Comparison of ENCODE assay signal across 17 cellular contexts in genomic region chr14:87916103-87916885, GRCh38.
A peak's percentile ranks its signal among the peaks of the same experiment; 100 is the strongest.
DNase-seq lines count a peak whose midpoint lies in the region; ATAC-seq, FAIRE-seq and TF ChIP-seq lines count a peak whose summit lies in the region.
"Had no signal": no experiment of that assay in that cellular context is flagged by ENCODE, and none has a peak within 500 bp of the region (broad histone marks: within the 10 kb centered on the region; RNA-seq: fewer than 3 reads in every experiment).

No MANE protein-coding gene starts in this region.

- no peak overlapping the region for H2AFZ ChIP-seq in SK-N-SH (ENCODE audit: low read depth)

- H3K36me3 Mint-ChIP-seq in WTC11 (peaks cover 5% of the 10 kb centered on the region), endothelial cell (ENCODE audit: low read depth, unreplicated experiment) (no peaks in the 10 kb centered on the region)
- H3K36me3 Mint-ChIP-seq: CD14-positive monocyte had no signal

- H3K79me2 ChIP-seq in SK-N-SH (ENCODE audit: insufficient read depth) = no peaks in the 10 kb centered on the region

- no peaks in the 10 kb centered on the region for H3K4me1 ChIP-seq in SK-N-SH (ENCODE audit: control insufficient read depth in 1 of 2, insufficient read depth in 2 of 2, low read depth in 1 of 2, low read length in 1 of 2)
- no peaks in the 10 kb centered on the region for H3K4me1 ChIP-seq in kidney (ENCODE audit: control insufficient read depth in 1 of 2, insufficient read depth in 1 of 2, low read depth in 1 of 2, low read length in 2 of 2)
- H3K4me1 ChIP-seq in thyroid gland = peaks cover 0 to 4% of the 10 kb centered on the region in 2 donors

- POLR2A ChIA-PET in SK-N-SH (lab: Yijun Ruan, JAX) = no interaction called here
- POLR2A ChIA-PET in WTC11 (lab: Charles Lee) = no interaction called here

- H3K4me2 ChIP-seq in SK-N-SH = no peak overlapping the region

- H3K9me3 ChIP-seq in SK-N-SH (no peaks in the 10 kb centered on the region), kidney (ENCODE audit: control insufficient read depth in 1 of 2, low read length in 2 of 2) (no peaks in the 10 kb centered on the region), thyroid gland (no peaks in the 10 kb centered on the region)

- TF ChIP-seq RAD21 in SK-N-SH (IDR thresholded peaks at IDR 0.05; ENCODE audit: low read length) = no peak

- WGBS in SK-N-SH (ENCODE audit: low lambda C conversion rate) = 38% methylated on average over 13 of the region's 31 CpGs
- 77 to 95% methylated on average over 22 to 30 of the region's 31 CpGs for WGBS in thyroid gland, 2 donors

- TF ChIP-seq POLR2A in thyroid gland (IDR thresholded peaks at IDR 0.05) = no peak

- H3K4me3 ChIP-seq in SK-N-SH (ENCODE audit: low read depth in 2 of 2, low read length in 1 of 2) (no peak overlapping the region), kidney (ENCODE audit: low read length in 2 of 2) (no peak overlapping the region), thyroid gland (replicated peaks in 1 of 3) (no peak overlapping the region)

- DNase-seq in SK-N-SH (peak; percentile 5), WTC11 (ENCODE audit: low spot score) (peak; percentile 16), kidney (peak; percentile 65), thyroid gland (peak; percentile 4 to 25), endothelial cell (ENCODE audit: low spot score) (no peak), NK-92 (lab: John Stamatoyannopoulos, UW; ENCODE audit: unreplicated experiment) (no peak)
- DNase-seq in effector CD4-positive, alpha-beta T cell = no peak
- DNase-seq: CD8-positive, alpha-beta T cell; COR-L47; DMS153; EL had no signal

- CTCF ChIA-PET in SK-N-SH (lab: Yijun Ruan, JAX) (interaction anchor here (1.3 kb wide), 1 partner anchor 170 kb away, joined by 4 read pairs; no protein-coding TSS in a partner anchor), WTC11 (lab: Charles Lee) (no interaction called here)

- no peak for FAIRE-seq in kidney (lab: Jason Lieb, UNC)
- FAIRE-seq: D721Med, G401.6, GM12891 had no signal

- ATAC-seq in SK-N-SH treated with all-trans-retinoic acid at 6 μM for 48 hours (no peak), WTC11 (peak; percentile 30; the same call in 1 of the 2 replicates)
- ATAC-seq: CD8-positive, alpha-beta T cell had no signal

- H3K36me3 ChIP-seq in SK-N-SH (replicated peaks in 1 of 2; ENCODE audit: control insufficient read depth in 1 of 2, insufficient read depth in 2 of 2, low read length in 1 of 2) = no peaks in the 10 kb centered on the region
- no peaks in the 10 kb centered on the region for H3K36me3 ChIP-seq in kidney (ENCODE audit: control insufficient read depth in 1 of 2, insufficient read depth in 2 of 2, low read length in 2 of 2)
- H3K36me3 ChIP-seq in thyroid gland = no peaks in the 10 kb centered on the region

- H3K27ac Mint-ChIP-seq in WTC11 = no peak overlapping the region
- H3K27ac Mint-ChIP-seq in endothelial cell (ENCODE audit: unreplicated experiment) = no peak overlapping the region
- H3K27ac Mint-ChIP-seq: CD14-positive monocyte; CD8-positive, alpha-beta T cell had no signal

- TF ChIP-seq EP300 in SK-N-SH (IDR thresholded peaks at IDR 0.05; ENCODE audit: borderline replicate concordance in 1 of 2, low read depth in 1 of 2, low read length in 1 of 2) = no peak

- TF ChIP-seq CTCF in SK-N-SH (IDR thresholded peaks at IDR 0.05) = no peak
- TF ChIP-seq CTCF in WTC11 (IDR thresholded peaks at IDR 0.05) = no peak
- no peak for TF ChIP-seq CTCF in kidney (IDR thresholded peaks at IDR 0.05; ENCODE audit: borderline replicate concordance, extremely low read depth, insufficient read depth)
- TF ChIP-seq CTCF in thyroid gland (IDR thresholded peaks at IDR 0.05) = no peak
- no peak for TF ChIP-seq CTCF in endothelial cell (IDR thresholded peaks at IDR 0.05; ENCODE audit: unreplicated experiment)

- H3K9me2 ChIP-seq in SK-N-SH = no peaks in the 10 kb centered on the region

- H3K27ac ChIP-seq in SK-N-SH (ENCODE audit: low read depth in 2 of 2, low read length in 1 of 2) (no peak overlapping the region), kidney (ENCODE audit: low read depth in 2 of 2, low read length in 2 of 2) (no peak overlapping the region), thyroid gland (no peak overlapping the region)
- H3K27ac ChIP-seq: 22Rv1 had no signal

- H3K4me1 Mint-ChIP-seq in WTC11 (no peaks in the 10 kb centered on the region), endothelial cell (ENCODE audit: unreplicated experiment) (peaks cover 7% of the 10 kb centered on the region)
- H3K4me1 Mint-ChIP-seq: CD14-positive monocyte had no signal

- H3K9ac ChIP-seq in SK-N-SH (no peak overlapping the region), kidney (ENCODE audit: low read length in 2 of 2) (no peak overlapping the region)

- H3F3A ChIP-seq in SK-N-SH (replicated peaks; ENCODE audit: insufficient read depth) = no peaks in the 10 kb centered on the region

- H3K4me3 Mint-ChIP-seq in WTC11 (no peak overlapping the region), endothelial cell (ENCODE audit: unreplicated experiment) (no peak overlapping the region)
- H3K4me3 Mint-ChIP-seq: CD14-positive monocyte; CD8-positive, alpha-beta T cell had no signal

- peaks cover 30% of the 10 kb centered on the region for H3K9me3 Mint-ChIP-seq in WTC11
- no peaks in the 10 kb centered on the region for H3K9me3 Mint-ChIP-seq in endothelial cell (ENCODE audit: unreplicated experiment)

- H3K27me3 Mint-ChIP-seq in WTC11 (ENCODE audit: low read depth) (0 out of 2 replicates have a peak, but pooled peaks cover 4% of the 10 kb centered on the region), endothelial cell (ENCODE audit: unreplicated experiment) (peaks cover 1% of the 10 kb centered on the region)

- no peaks in the 10 kb centered on the region for H3K27me3 ChIP-seq in SK-N-SH (ENCODE audit: insufficient read depth)
- no peaks in the 10 kb centered on the region for H3K27me3 ChIP-seq in thyroid gland

- intact Hi-C loops in kidney (cut with DNase I) (no loop called here), thyroid gland (cut with DNase I) (no loop called here)

- H4K20me1 ChIP-seq in SK-N-SH (ENCODE audit: insufficient read depth) = no peaks in the 10 kb centered on the region

TF ChIP-seq in SK-N-SH, 30 proteins besides CTCF, POLR2A, EP300 and RAD21 (continues in another document):
- no peak for TF ChIP-seq IRF3 (IDR thresholded peaks at IDR 0.05; ENCODE audit: low read depth, low read length)
- TF ChIP-seq JUND (IDR thresholded peaks at IDR 0.05) = no peak

TF ChIP-seq in SK-N-SH treated with all-trans-retinoic acid at 6 μM for 48 hours, 23 proteins besides CTCF, POLR2A, EP300 and RAD21:
- TF ChIP-seq ZNF8 (CRISPR knock-in tag; IDR thresholded peaks at IDR 0.05) (no peak), PPARA (CRISPR knock-in tag; IDR thresholded peaks at IDR 0.05; ENCODE audit: borderline replicate concordance) (no peak), ZFP30 (CRISPR knock-in tag; IDR thresholded peaks at IDR 0.05) (no peak), SNAI2 (CRISPR knock-in tag; IDR thresholded peaks at IDR 0.05) (no peak), GLIS3 (CRISPR knock-in tag; IDR thresholded peaks at IDR 0.05) (no peak), CSRNP3 (CRISPR knock-in tag; IDR thresholded peaks at IDR 0.05) (no peak)

TF ChIP-seq in WTC11, 78 proteins besides CTCF, POLR2A, EP300 and RAD21 (continues in another document):
- TF ChIP-seq ZNF423 (CRISPR knock-in tag; IDR thresholded peaks at IDR 0.05) = no peak
- no peak for TF ChIP-seq ZNF396 (CRISPR knock-in tag; IDR thresholded peaks at IDR 0.05; ENCODE audit: borderline replicate concordance)
- no peak for TF ChIP-seq NFATC4 (CRISPR knock-in tag; IDR thresholded peaks at IDR 0.05)
- no peak for TF ChIP-seq ZNF512 (CRISPR knock-in tag; IDR thresholded peaks at IDR 0.05; ENCODE audit: borderline replicate concordance)
- no peak for TF ChIP-seq E2F1 (CRISPR knock-in tag; IDR thresholded peaks at IDR 0.05)
- TF ChIP-seq EMX1 (CRISPR knock-in tag; IDR thresholded peaks at IDR 0.05) = no peak
- TF ChIP-seq FOXK1 (CRISPR knock-in tag; IDR thresholded peaks at IDR 0.05) = no peak
- TF ChIP-seq NR2C2 (CRISPR knock-in tag; IDR thresholded peaks at IDR 0.05) = no peak
- TF ChIP-seq SOX15 (CRISPR knock-in tag; IDR thresholded peaks at IDR 0.05) = no peak
- no peak for TF ChIP-seq NFYB (CRISPR knock-in tag; conservative IDR thresholded peaks at IDR 0.05; ENCODE audit: low read depth)
- TF ChIP-seq GABPB1 (CRISPR knock-in tag; IDR thresholded peaks at IDR 0.05) = no peak
- no peak for TF ChIP-seq ELF4 (CRISPR knock-in tag; IDR thresholded peaks at IDR 0.05; ENCODE audit: low read depth)
- TF ChIP-seq CREM (CRISPR knock-in tag; IDR thresholded peaks at IDR 0.05) = no peak
- TF ChIP-seq RELA (CRISPR knock-in tag; IDR thresholded peaks at IDR 0.05; ENCODE audit: borderline replicate concordance) = no peak
- TF ChIP-seq ETV6 (CRISPR knock-in tag; IDR thresholded peaks at IDR 0.05) = no peak
- TF ChIP-seq USF1 (CRISPR knock-in tag; IDR thresholded peaks at IDR 0.05) = no peak
- no peak for TF ChIP-seq GTF2I (CRISPR knock-in tag; conservative IDR thresholded peaks at IDR 0.05)

Comparison
In these comparisons a context has a peak if more than half of its experiments do, and no peak if none do; other contexts are left out.
1. DNase-seq: peak in SK-N-SH (single experiment), WTC11 (single experiment), kidney (single experiment) and thyroid gland (2 of 2); none in endothelial cell (single experiment), NK-92 (single experiment) and effector CD4-positive, alpha-beta T cell (single experiment).